In the genomic region with DNA sequence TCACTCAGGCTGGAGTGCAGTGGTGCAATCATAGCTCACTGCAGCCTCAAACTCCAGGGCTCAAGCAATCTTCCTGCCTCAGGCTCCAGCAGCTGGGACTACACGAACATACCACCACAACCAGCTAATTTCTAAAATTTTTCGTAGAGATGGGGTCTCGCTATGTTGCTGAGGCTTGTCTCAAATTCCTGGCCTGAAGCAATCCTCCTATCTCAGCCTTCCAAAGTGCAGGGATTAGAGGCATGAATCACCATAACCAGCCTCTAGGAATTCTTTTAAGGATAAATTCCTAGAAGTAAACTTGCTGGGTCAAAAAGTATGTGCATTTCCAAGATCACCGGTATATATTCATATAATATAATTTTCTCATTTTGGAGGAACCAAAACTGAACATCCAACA, we compare ENCODE assay signal across 17 cellular contexts. TPM values are rescaled to one million over a fixed set of nuclear protein-coding genes. Genes with fewer than 3 reads are reported as not detected.
"Had no signal": no experiment of that assay in that cellular context is flagged by ENCODE, and none has a peak within 500 bp of the region (broad histone marks: within the 10 kb centered on the region; RNA-seq: fewer than 3 reads in every experiment).

No MANE protein-coding gene starts in this region.

- DNase-seq: dermis blood vessel endothelial cell; effector CD4-positive, alpha-beta T cell; heart left ventricle; hippocampal formation; kidney glomerular epithelial cell; mammary epithelial cell; natural killer cell; ovary; stimulated activated CD4-positive, alpha-beta T cell treated with anti-CD3 and anti-CD28 coated beads, Interleukin-4, amount 100 ng/mL, for 1 hour; stimulated activated CD8-positive, alpha-beta memory T cell treated with anti-CD3 and anti-CD28 coated beads, Interleukin-4, amount 100 ng/mL, for 48 hours; testis had no signal

- H3K27me3 ChIP-seq: heart left ventricle, ovary, right atrium auricular region, testis, tibial nerve had no signal

- H3K4me3 ChIP-seq: heart left ventricle, ovary, right atrium auricular region, testis, tibial nerve had no signal

- ATAC-seq: heart left ventricle; left lobe of liver; natural killer cell; stimulated activated effector memory CD8-positive, alpha-beta T cell treated with anti-CD3 and anti-CD28 coated beads, Interleukin-12 subunit alpha, Interleukin-12 subunit beta, amount 100 ng/mL, for 72 hours had no signal

- H3K36me3 ChIP-seq: heart left ventricle, ovary, right atrium auricular region, tibial nerve had no signal

- H3K4me1 ChIP-seq: right atrium auricular region, testis, tibial nerve had no signal

- H3K9me3 ChIP-seq: heart left ventricle, ovary, right atrium auricular region, testis, tibial nerve had no signal

- H3K27ac ChIP-seq: heart left ventricle, ovary, right atrium auricular region, testis, tibial nerve had no signal

RNA-seq across cellular contexts. Expression of a gene that starts 17.6 kb away (rescaled TPM):
- total RNA-seq: glomerular endothelial cell, myocyte, natural killer cell had no signal
